In genomic region chr15:84962975-84963374, GRCh38 we compare ENCODE assay signal across 22 cellular contexts. TPM values are rescaled to one million over a fixed set of nuclear protein-coding genes. Genes with fewer than 3 reads are reported as not detected.
DNase-seq lines count a peak whose midpoint lies in the region; ATAC-seq and TF ChIP-seq lines count a peak whose summit lies in the region.
"Had no signal": no experiment of that assay in that cellular context is flagged by ENCODE, and none has a peak within 500 bp of the region (broad histone marks: within the 10 kb centered on the region; RNA-seq: fewer than 3 reads in every experiment).

No MANE protein-coding gene starts in this region.

- TF ChIP-seq CTCF in foreskin keratinocyte (conservative IDR thresholded peaks at IDR 0.05) (no peak), upper lobe of right lung (IDR thresholded peaks at IDR 0.05) (no peak)

- ATAC-seq in foreskin keratinocyte = peak; percentile 22
- peak; percentile 27 for ATAC-seq in upper lobe of right lung
- no peak for ATAC-seq in HG02610 (IDR thresholded peaks at IDR 0.05; ENCODE audit: unreplicated experiment)
- no peak for ATAC-seq in activated T-helper 17 cell treated with anti-CD3 and anti-CD28 coated beads, Interleukin-2, amount 50 U/mL, for 72 hours (replicated peaks)

- DNase-seq in SIG-M5 treated with dmso at 0.1 percent for 504 hours (lab: John Stamatoyannopoulos, UW; ENCODE audit: unreplicated experiment) = peak; percentile 22
- DNase-seq in SIG-M5 (lab: John Stamatoyannopoulos, UW) = no peak
- DNase-seq in astrocyte of the hippocampus (ENCODE audit: low read depth, low spot score) = peak; percentile 29
- no peak for DNase-seq in foreskin keratinocyte
- no peak for DNase-seq in upper lobe of right lung
- no peak for DNase-seq in NCI-H1417 (lab: John Stamatoyannopoulos, UW)
- DNase-seq: 8988T; BE2C; CD4-positive, CD25-positive, alpha-beta regulatory T cell; COR-L47; GDM1; GM23248; NCI-H1417 treated with DMSO at 0.1 percent for 48 hours; NCI-H2029; NCI-H446 treated with DMSO at 0.1 percent for 48 hours; NCI-H69; OCI-M1; RPMI8226; SJCRH30 had no signal

- no peaks in the 10 kb centered on the region for H3K4me1 Mint-ChIP-seq in activated T-helper 17 cell treated with anti-CD3 and anti-CD28 coated beads, Interleukin-2, amount 50 U/mL, for 72 hours

- H3K9me3 ChIP-seq in upper lobe of right lung = no peaks in the 10 kb centered on the region
- H3K9me3 ChIP-seq: BE2C, SJCRH30 had no signal

- no peak overlapping the region for H3K27ac Mint-ChIP-seq in activated T-helper 17 cell treated with anti-CD3 and anti-CD28 coated beads, Interleukin-2, amount 50 U/mL, for 72 hours

- H3K4me3 ChIP-seq in upper lobe of right lung = no peak overlapping the region
- H3K4me3 ChIP-seq: GM23248, SJCRH30 had no signal

- no peaks in the 10 kb centered on the region for H3K36me3 ChIP-seq in upper lobe of right lung
- H3K36me3 ChIP-seq: BE2C, SJCRH30 had no signal

- H3K36me3 Mint-ChIP-seq in activated T-helper 17 cell treated with anti-CD3 and anti-CD28 coated beads, Interleukin-2, amount 50 U/mL, for 72 hours (ENCODE audit: low read depth) = no peaks in the 10 kb centered on the region

- H3K4me1 ChIP-seq in foreskin keratinocyte = peaks cover 6% of the 10 kb centered on the region
- no peaks in the 10 kb centered on the region for H3K4me1 ChIP-seq in upper lobe of right lung
- H3K4me1 ChIP-seq: BE2C, SJCRH30 had no signal

- no peaks in the 10 kb centered on the region for H3K9me3 Mint-ChIP-seq in activated T-helper 17 cell treated with anti-CD3 and anti-CD28 coated beads, Interleukin-2, amount 50 U/mL, for 72 hours

- peaks cover 13% of the 10 kb centered on the region for H3K27me3 Mint-ChIP-seq in activated T-helper 17 cell treated with anti-CD3 and anti-CD28 coated beads, Interleukin-2, amount 50 U/mL, for 72 hours

- H3K4me3 Mint-ChIP-seq in activated T-helper 17 cell treated with anti-CD3 and anti-CD28 coated beads, Interleukin-2, amount 50 U/mL, for 72 hours = no peak overlapping the region
- H3K4me3 Mint-ChIP-seq: CD4-positive, CD25-positive, alpha-beta regulatory T cell had no signal

- intact Hi-C loops in upper lobe of right lung (cut with DNase I) = no loop called here

- H3K27me3 ChIP-seq in foreskin keratinocyte (peaks cover 4% of the 10 kb centered on the region), upper lobe of right lung (no peaks in the 10 kb centered on the region)
- H3K27me3 ChIP-seq: BE2C, SJCRH30 had no signal

- no peak overlapping the region for H3K27ac ChIP-seq in foreskin keratinocyte
- no peak overlapping the region for H3K27ac ChIP-seq in upper lobe of right lung
- H3K27ac ChIP-seq: GM23248, KMS-11, SJCRH30 had no signal

RNA-seq across cellular contexts. Expression of gene PDE8A, which starts 18.7 kb away (rescaled TPM):
- 11.7 and 12.1 TPM in 2 replicates for total RNA-seq in foreskin keratinocyte
- 5.2 and 6.2 TPM in 2 replicates for polyA plus RNA-seq in foreskin keratinocyte
- total RNA-seq in upper lobe of right lung = 54.7 TPM
- total RNA-seq in activated T-helper 17 cell treated with anti-CD3 and anti-CD28 coated beads, Interleukin-2, amount 50 U/mL, for 72 hours = 10 to 100 TPM; 23.7 to 34.2 TPM

Comparison
In these comparisons a context has a peak if more than half of its experiments do, and no peak if none do; other contexts are left out.
1. DNase-seq: peak in SIG-M5 treated with dmso at 0.1 percent for 504 hours (single experiment) and astrocyte of the hippocampus (single experiment); none in SIG-M5 (single experiment), foreskin keratinocyte (0 of 2), upper lobe of right lung (single experiment) and NCI-H1417 (0 of 3).
2. ATAC-seq: peak in foreskin keratinocyte (single experiment) and upper lobe of right lung (single experiment); none in HG02610 (single experiment) and activated T-helper 17 cell treated with anti-CD3 and anti-CD28 coated beads, Interleukin-2, amount 50 U/mL, for 72 hours (single experiment).